Comparison of ENCODE assay signal across 8 cellular contexts in the genomic region with DNA sequence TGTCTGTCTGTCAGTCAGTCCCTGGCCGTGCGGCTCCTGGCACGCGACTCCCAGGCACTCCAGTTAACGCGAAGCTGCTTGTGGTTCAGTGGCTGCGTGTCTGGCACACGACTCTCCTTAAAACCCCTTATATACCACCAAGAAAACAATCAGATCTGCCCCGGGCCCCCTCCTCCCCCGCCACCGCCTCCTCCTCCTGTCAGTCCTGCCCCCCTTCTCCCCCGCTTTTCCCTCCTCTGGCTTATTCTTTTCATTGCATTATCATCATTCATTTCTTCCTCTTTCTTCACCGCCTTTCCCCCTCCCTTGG. TPM values are rescaled to one million over a fixed set of nuclear protein-coding genes. Genes with fewer than 3 reads are reported as not detected.
A peak's percentile ranks its signal among the peaks of the same experiment; 100 is the strongest.
DNase-seq lines count a peak whose midpoint lies in the region; ATAC-seq, FAIRE-seq and TF ChIP-seq lines count a peak whose summit lies in the region.

A gene (minus strand): TSS at position 105 of the 310 bp plus-strand sequence. CDS start 705 bp downstream, outside the sequence.

- ATAC-seq in HepG2 = no peak

- no peak for TF ChIP-seq POLR2A in HepG2 (IDR thresholded peaks at IDR 0.05; ENCODE audit: insufficient read depth in 1 of 2, low read depth in 2 of 2, low read length in 2 of 2)
- TF ChIP-seq POLR2A in thyroid gland (IDR thresholded peaks at IDR 0.05) = no peak

- H3K9me3 Mint-ChIP-seq in activated CD4-positive, alpha-beta T cell treated with anti-CD3 and anti-CD28 coated beads, Interleukin-2, amount 10 ng/mL, durations not matched to agents 7 days and 5 days = peaks cover 2% of the 10 kb centered on the region

- peak within 1 kb of the TSS; percentile 36 for H2AFZ ChIP-seq in HepG2 (ENCODE audit: low read length)

- TF ChIP-seq EP300 in HepG2 (IDR thresholded peaks at IDR 0.05; ENCODE audit: low read depth in 2 of 2, low read length in 2 of 2) = no peak
- TF ChIP-seq EP300 in HepG2 (CRISPR knock-in tag; IDR thresholded peaks at IDR 0.05; ENCODE audit: borderline replicate concordance) = no peak

- TF ChIP-seq RAD21 in HepG2 (CRISPR knock-in tag; IDR thresholded peaks at IDR 0.05) = no peak

- H3K9ac ChIP-seq in adipocyte (ENCODE audit: low read length) (no peak within 1 kb of the TSS), HepG2 (ENCODE audit: insufficient read depth, low read depth, low read length) (no peak within 1 kb of the TSS)

- no peak for DNase-seq in activated CD4-positive, alpha-beta T cell treated with anti-CD3 and anti-CD28 coated beads, Interleukin-2, amount 10 ng/mL, durations not matched to agents 7 days and 5 days
- no peak for DNase-seq in activated CD4-positive, alpha-beta T cell treated with anti-CD3 and anti-CD28 coated beads, Interleukin-2, amount 50 U/mL, for 1 hour
- DNase-seq in adipocyte (ENCODE audit: low read depth) (no peak), HepG2 (ENCODE audit: low spot score) (no peak), thyroid gland (no peak), MV-4-11 (lab: John Stamatoyannopoulos, UW) (no peak), NCI-H2081 treated with DMSO at 0.1 percent for 48 hours (lab: John Stamatoyannopoulos, UW) (no peak)
- no peak for DNase-seq in effector CD8-positive, alpha-beta T cell (lab: John Stamatoyannopoulos, UW)

- H3K4me3 ChIP-seq in adipocyte (ENCODE audit: low read length) (peak within 1 kb of the TSS; percentile 82), HepG2 (replicated peaks in 1 of 3; ENCODE audit: insufficient read depth in 1 of 3, low read depth in 2 of 3, low read length in 3 of 3) (peak within 1 kb of the TSS; percentile 49 to 70 (median 57)), thyroid gland (replicated peaks in 1 of 3) (peak within 1 kb of the TSS; percentile 12 to 38 (median 34))

- in situ Hi-C loops in HepG2 (cut with HindIII; ENCODE audit: extremely low pct_ligation_motif_present, low pct_unique_long_range_greater_than_20kb) = no loop called here

- peaks cover 12% of the 10 kb centered on the region for H3K4me1 ChIP-seq in adipocyte (ENCODE audit: control insufficient read depth, insufficient read depth, low read length)
- H3K4me1 ChIP-seq in HepG2 (ENCODE audit: insufficient read depth, low read length) = peaks cover 28% of the 10 kb centered on the region
- peaks cover 19 to 32% of the 10 kb centered on the region in 2 donors for H3K4me1 ChIP-seq in thyroid gland

- CTCF ChIA-PET in activated CD4-positive, alpha-beta T cell treated with anti-CD3 and anti-CD28 coated beads, Interleukin-2, amount 10 ng/mL, durations not matched to agents 7 days and 5 days (lab: Charles Lee) = interaction anchor here (1.6 kb wide), 1 partner anchor 8 kb away, joined by 3 read pairs; no protein-coding TSS in a partner anchor
- CTCF ChIA-PET in HepG2 (lab: Yijun Ruan, JAX; ENCODE audit: low intra/inter-chr PET ratio, low total read pairs) = no interaction called here

- peaks cover 82% of the 10 kb centered on the region for H3K27me3 ChIP-seq in adipocyte (replicated peaks; ENCODE audit: control insufficient read depth, insufficient read depth, low read length)
- peaks cover 4 to 76% of the 10 kb centered on the region in 2 experiments; a peak in 4 of 5 replicates for H3K27me3 ChIP-seq in HepG2 (ENCODE audit: control insufficient read depth in 1 of 2, insufficient read depth in 2 of 2, low read length in 2 of 2)
- peaks cover 71% of the 10 kb centered on the region for H3K27me3 ChIP-seq in thyroid gland

- intact Hi-C loops in HepG2 (cut with micrococcal nuclease; ENCODE audit: unreplicated experiment) (loop anchor here (10.0 kb wide), 1 partner anchor 111 kb away; no protein-coding TSS in a partner anchor), thyroid gland (cut with DNase I) (no loop called here)

- H3K36me3 Mint-ChIP-seq in activated CD4-positive, alpha-beta T cell treated with anti-CD3 and anti-CD28 coated beads, Interleukin-2, amount 10 ng/mL, durations not matched to agents 7 days and 5 days (ENCODE audit: low read depth) = peaks cover 11% of the 10 kb centered on the region

- WGBS in HepG2 (ENCODE audit: low lambda C conversion rate) = 9% methylated on average over 10 of the region's 13 CpGs
- 2 to 3% methylated on average over 13 of the region's 13 CpGs for WGBS in thyroid gland, 2 donors

- peak within 1 kb of the TSS; percentile 78 for H3K4me3 Mint-ChIP-seq in activated CD4-positive, alpha-beta T cell treated with anti-CD3 and anti-CD28 coated beads, Interleukin-2, amount 10 ng/mL, durations not matched to agents 7 days and 5 days

- POLR2A ChIA-PET in activated CD4-positive, alpha-beta T cell treated with anti-CD3 and anti-CD28 coated beads, Interleukin-2, amount 10 ng/mL, durations not matched to agents 7 days and 5 days (lab: Charles Lee) = no interaction called here
- POLR2A ChIA-PET in HepG2 (lab: Yijun Ruan, JAX) = interaction anchor here (0.7 kb wide), 1 partner anchor 155 kb away, joined by 4 read pairs; no protein-coding TSS in a partner anchor

- H3K27ac ChIP-seq in HepG2 (ENCODE audit: extremely low read length, insufficient read depth, low read length) (no peak within 1 kb of the TSS), thyroid gland (no peak within 1 kb of the TSS)

- no peaks in the 10 kb centered on the region for H4K20me1 ChIP-seq in HepG2 (ENCODE audit: insufficient read depth, low read length)

- H3K27ac Mint-ChIP-seq in activated CD4-positive, alpha-beta T cell treated with anti-CD3 and anti-CD28 coated beads, Interleukin-2, amount 10 ng/mL, durations not matched to agents 7 days and 5 days = peak within 1 kb of the TSS; percentile 84

- no peak for TF ChIP-seq CTCF in HepG2 (CRISPR knock-in tag; IDR thresholded peaks at IDR 0.05)
- TF ChIP-seq CTCF in thyroid gland (IDR thresholded peaks at IDR 0.05) = no peak

- H3K79me2 ChIP-seq in HepG2 (ENCODE audit: insufficient read depth, low read length) = no peaks in the 10 kb centered on the region

- BruUV-seq in HepG2 (replicated peaks; lab: Mats Ljungman, UMichigan) = no TSS peak

- no peak for FAIRE-seq in HepG2 (lab: Jason Lieb, UNC)

- H3K27me3 Mint-ChIP-seq in activated CD4-positive, alpha-beta T cell treated with anti-CD3 and anti-CD28 coated beads, Interleukin-2, amount 10 ng/mL, durations not matched to agents 7 days and 5 days = peaks cover 93% of the 10 kb centered on the region

- H3K9me3 ChIP-seq in adipocyte (ENCODE audit: control insufficient read depth, low read length) (peaks cover 23% of the 10 kb centered on the region), HepG2 (ENCODE audit: low read length) (no peaks in the 10 kb centered on the region), thyroid gland (no peaks in the 10 kb centered on the region)

- no peaks in the 10 kb centered on the region for H3K36me3 ChIP-seq in adipocyte (ENCODE audit: control insufficient read depth, insufficient read depth, low read length, severe bottlenecking)
- H3K36me3 ChIP-seq in HepG2 (replicated peaks in 1 of 2; ENCODE audit: control insufficient read depth in 1 of 2, insufficient read depth in 2 of 2, low read length in 2 of 2) = no peaks in the 10 kb centered on the region
- H3K36me3 ChIP-seq in thyroid gland = no peaks in the 10 kb centered on the region

- H3K4me1 Mint-ChIP-seq in activated CD4-positive, alpha-beta T cell treated with anti-CD3 and anti-CD28 coated beads, Interleukin-2, amount 10 ng/mL, durations not matched to agents 7 days and 5 days = peaks cover 67% of the 10 kb centered on the region

- H3K4me2 ChIP-seq in HepG2 (ENCODE audit: low read depth, low read length) = peak within 1 kb of the TSS; percentile 90

TF ChIP-seq in HepG2, 621 proteins besides CTCF, POLR2A, EP300 and RAD21 (continues in another document):
- TF ChIP-seq, protein P1, sequence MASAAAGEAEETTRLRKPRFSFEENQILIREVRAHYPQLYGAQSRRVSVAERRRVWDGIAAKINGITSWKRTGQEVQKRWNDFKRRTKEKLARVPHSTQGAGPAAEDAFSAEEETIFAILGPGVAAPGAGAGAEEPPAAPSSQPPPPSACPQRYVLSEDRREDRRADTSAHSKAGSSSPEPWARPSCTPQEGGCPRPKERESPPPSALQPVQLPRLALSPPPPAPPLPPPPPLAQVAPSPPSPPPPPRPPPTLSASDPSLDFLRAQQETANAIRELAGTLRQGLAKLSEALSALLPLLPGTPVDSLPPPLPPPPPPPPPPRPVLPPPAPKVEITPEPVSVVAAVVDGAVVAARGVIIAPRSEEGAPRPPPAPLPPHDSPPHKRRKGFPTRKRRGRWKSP (CRISPR knock-in tag; IDR thresholded peaks at IDR 0.05) = peak; percentile 2; the same call in 1 of the 2 replicates

RNA-seq across cellular contexts. Expression of the gene that starts here (rescaled TPM):
- total RNA-seq in activated CD4-positive, alpha-beta T cell treated with anti-CD3 and anti-CD28 coated beads, Interleukin-2, amount 10 ng/mL, durations not matched to agents 7 days and 5 days = not detected
- total RNA-seq in HepG2 (2016; rRNA removed; fragmentation: Illumina TruSeq; extraction: Trizol) (not detected in 2 replicates), thyroid gland (not detected)
- not detected in 2 replicates for total RNA-seq in HepG2 (2016; cell fraction: cytosol; rRNA removed; fragmentation: Illumina TruSeq; extraction: Trizol; ENCODE audit: low read depth)
- not detected in 2 replicates for total RNA-seq in HepG2 (2016; cell fraction: insoluble cytoplasmic fraction; rRNA removed; fragmentation: Illumina TruSeq; extraction: Trizol)
- not detected in 2 replicates for total RNA-seq in HepG2 (2016; cell fraction: membrane; rRNA removed; fragmentation: Illumina TruSeq; extraction: Trizol)
- total RNA-seq in HepG2 (2016; cell fraction: nucleus; rRNA removed; fragmentation: Illumina TruSeq; extraction: Trizol) = not detected in 2 replicates
- polyA plus RNA-seq in HepG2 (2011; rRNA removed) = not detected in 2 replicates
- polyA plus RNA-seq in HepG2 (2011; cell fraction: cytosol; rRNA removed) = not detected in 2 replicates
- not detected in 2 replicates for polyA plus RNA-seq in HepG2 (2011; cell fraction: nucleus; rRNA removed)
- not detected in 2 replicates for polyA plus RNA-seq in HepG2 (2012)
- not detected in 2 replicates for polyA plus RNA-seq in HepG2 (2016; cell fraction: cytosol; fragmentation: Illumina TruSeq; extraction: Trizol; ENCODE audit: low read depth)
- not detected in 2 replicates for polyA plus RNA-seq in HepG2 (2016; cell fraction: insoluble cytoplasmic fraction; fragmentation: Illumina TruSeq; extraction: Trizol; ENCODE audit: low read depth)
- not detected in 2 replicates for polyA plus RNA-seq in HepG2 (2016; cell fraction: membrane; fragmentation: Illumina TruSeq; extraction: Trizol; ENCODE audit: low read depth)
- polyA plus RNA-seq in HepG2 (2016; cell fraction: nucleus; fragmentation: Illumina TruSeq; extraction: Trizol; ENCODE audit: insufficient read depth, low read depth) = not detected in 2 replicates
- not detected in 2 replicates for polyA minus RNA-seq in HepG2 (2011; rRNA and poly(A)+ RNA removed; ENCODE audit: low replicate concordance)
- not detected in 2 replicates for polyA minus RNA-seq in HepG2 (2011; cell fraction: cytosol; rRNA and poly(A)+ RNA removed)
- polyA minus RNA-seq in HepG2 (2011; cell fraction: nucleus; rRNA and poly(A)+ RNA removed) = not detected in 2 replicates
